In the genomic region with DNA sequence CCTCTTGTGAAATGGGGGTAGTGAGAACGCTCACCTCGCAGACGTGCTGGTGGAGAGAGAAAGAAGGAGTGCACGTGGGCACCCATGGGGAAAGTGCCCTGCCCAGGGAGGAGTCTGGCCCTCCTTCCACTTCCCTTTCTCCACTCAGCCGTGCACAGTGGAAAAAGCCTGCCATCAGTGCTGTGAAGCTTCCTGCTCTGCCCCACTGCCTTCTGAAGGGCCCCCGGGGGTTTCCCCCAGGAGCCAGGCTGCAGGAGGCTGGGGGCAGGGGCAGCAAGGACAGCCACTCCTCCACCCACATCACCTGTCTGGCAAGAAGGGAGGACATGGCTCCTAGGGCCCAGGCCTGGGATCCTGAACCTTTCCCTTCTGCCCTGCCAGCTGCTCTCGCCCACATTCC, we compare ENCODE assay signal across 9 cellular contexts. TPM values are rescaled to one million over a fixed set of nuclear protein-coding genes. Genes with fewer than 3 reads are reported as not detected.
DNase-seq lines count a peak whose midpoint lies in the region; ATAC-seq and TF ChIP-seq lines count a peak whose summit lies in the region.
"Had no signal": no experiment of that assay in that cellular context is flagged by ENCODE, and none has a peak within 500 bp of the region (broad histone marks: within the 10 kb centered on the region; RNA-seq: fewer than 3 reads in every experiment).

No MANE protein-coding gene starts in this region.

- peak overlapping the region in 1 of 5 donors; percentile 32 for H3K27ac ChIP-seq in stomach

- H3K27me3 ChIP-seq in stomach (no peaks in the 10 kb centered on the region), MG63 (no peaks in the 10 kb centered on the region)

- TF ChIP-seq POLR2A in NB4 (IDR thresholded peaks at IDR 0.05; ENCODE audit: extremely low read depth, insufficient read length): no peak
- TF ChIP-seq POLR2A in stomach (IDR thresholded peaks at IDR 0.05): no peak

- H3K9me3 ChIP-seq in stomach (no peaks in the 10 kb centered on the region), MG63 (no peaks in the 10 kb centered on the region)

- DNase-seq in stimulated activated naive CD4-positive, alpha-beta T cell treated with Interleukin-2 at 50 U/mL for 16 hours (lab: John Stamatoyannopoulos, UW): peak; percentile 19
- no peak for DNase-seq in stimulated activated naive CD4-positive, alpha-beta T cell (lab: John Stamatoyannopoulos, UW)
- DNase-seq in NB4 (ENCODE audit: low read depth): peak; percentile 75
- peak; percentile 44 for DNase-seq in stomach
- DNase-seq in MG63: no peak
- DNase-seq in Right ventricle myocardium inferior (ENCODE audit: missing footprints): no peak

- intact Hi-C loops in stomach (cut with DNase I; ENCODE audit: low total_unique reads): no loop called here
- intact Hi-C loops in Right ventricle myocardium inferior (cut with DNase I): no loop called here

- TF ChIP-seq CTCF in NB4 (IDR thresholded peaks at IDR 0.05; ENCODE audit: low read depth, low read length) (no peak), brain (conservative IDR thresholded peaks at IDR 0.05) (no peak), stomach (IDR thresholded peaks at IDR 0.05) (no peak)

- H3K36me3 ChIP-seq in stomach (peaks cover 0 to 13% (median 5%) of the 10 kb centered on the region in 4 donors), MG63 (peaks cover 3% of the 10 kb centered on the region; the same call in 1 of the 2 replicates)

- ATAC-seq in GM18519 (IDR thresholded peaks at IDR 0.05; ENCODE audit: low FRiP score, unreplicated experiment) (no peak), Right ventricle myocardium inferior (no peak)

- peak overlapping the region in 4 of 5 experiments; percentile 45 to 98 (median 78) for H3K27ac Mint-ChIP-seq in brain
- H3K27ac Mint-ChIP-seq: T-helper 1 cell treated with Interleukin-12 subunit alpha and Interleukin-12 subunit beta and Interleukin-4 antibody, amounts not matched to agents 30 μg/mL and 1 μg/mL, for 36 hours had no signal

- H3K27me3 Mint-ChIP-seq in brain: no peaks in the 10 kb centered on the region

- H3K4me3 ChIP-seq in NB4 (ENCODE audit: low read depth, low read length) (peak overlapping the region; percentile 21), stomach (no peak overlapping the region), MG63 (no peak overlapping the region)

- peaks cover 13 to 68% (median 41%) of the 10 kb centered on the region in 4 donors for H3K4me1 ChIP-seq in stomach

- 29 to 49% (median 37%) methylated on average over 7 of the region's 7 CpGs for WGBS in stomach, 5 donors

- H3K4me1 Mint-ChIP-seq in brain: peaks cover 89% of the 10 kb centered on the region

- H3K4me3 Mint-ChIP-seq in brain: peak overlapping the region in 2 of 5 experiments; percentile 17 to 66
- H3K4me3 Mint-ChIP-seq: T-helper 1 cell treated with Interleukin-12 subunit alpha and Interleukin-12 subunit beta and Interleukin-4 antibody, amounts not matched to agents 30 μg/mL and 1 μg/mL, for 36 hours had no signal

- H3K36me3 Mint-ChIP-seq in brain: peaks cover 6% of the 10 kb centered on the region

- H3K9me3 Mint-ChIP-seq in brain: no peaks in the 10 kb centered on the region
- H3K9me3 Mint-ChIP-seq: T-helper 1 cell treated with Interleukin-12 subunit alpha and Interleukin-12 subunit beta and Interleukin-4 antibody, amounts not matched to agents 30 μg/mL and 1 μg/mL, for 36 hours had no signal

- TF ChIP-seq EP300 in stomach (IDR thresholded peaks at IDR 0.05): no peak

RNA-seq across cellular contexts. Expression of gene TP53I11, which starts 7.6 kb away (rescaled TPM):
- polyA plus RNA-seq in brain (ENCODE audit: insufficient read depth, low read depth, low replicate concordance) (75.8 TPM), stomach (10 to 100 TPM; 12.4 to 27.1 (median 18.5) TPM)
- total RNA-seq in stomach (100 to 1,000 TPM in 1 of 5 donors, 10 to 100 TPM in 4; 27.2 to 155 (median 31.6) TPM), Right ventricle myocardium inferior (59.1 TPM)
- total RNA-seq in MG63 (2014; rRNA removed; shearing (Covaris generic); ENCODE audit: low replicate concordance): 25.3 and 43.3 TPM in 2 replicates

Comparison
In these comparisons a context has a peak if more than half of its experiments do, and no peak if none do; other contexts are left out.
1. DNase-seq: peak in stimulated activated naive CD4-positive, alpha-beta T cell treated with Interleukin-2 at 50 U/mL for 16 hours (single experiment), NB4 (single experiment) and stomach (single experiment); none in stimulated activated naive CD4-positive, alpha-beta T cell (0 of 6), MG63 (single experiment) and Right ventricle myocardium inferior (single experiment).